Comparison of ENCODE assay signal across 19 cellular contexts in genomic region chr13:56718791-56719190, GRCh38.
DNase-seq lines count a peak whose midpoint lies in the region; ATAC-seq, FAIRE-seq and TF ChIP-seq lines count a peak whose summit lies in the region.
"Had no signal": no experiment of that assay in that cellular context is flagged by ENCODE, and none has a peak within 500 bp of the region (broad histone marks: within the 10 kb centered on the region; RNA-seq: fewer than 3 reads in every experiment).

No MANE protein-coding gene starts in this region.

- H3F3A ChIP-seq in PC-3 (ENCODE audit: low read length, unreplicated experiment): no peaks in the 10 kb centered on the region

- DNase-seq in PC-3: no peak
- no peak for DNase-seq in astrocyte (ENCODE audit: low read depth)
- peak; percentile 11 for DNase-seq in fibroblast of pulmonary artery (ENCODE audit: low read depth)
- DNase-seq in NCI-H2171 treated with DMSO at 0.1 percent for 48 hours (lab: John Stamatoyannopoulos, UW): no peak
- no peak for DNase-seq in GM12891 (ENCODE audit: insufficient read length, low spot score)
- DNase-seq: BE2C; CD4-positive, alpha-beta memory T cell; COR-L47; DMS79; HCEC 1CT; HFFc6 had no signal

- H2AFZ ChIP-seq in PC-3 (ENCODE audit: low read length) (no peak overlapping the region), astrocyte (ENCODE audit: low read depth, low read length) (no peak overlapping the region)

- H3K4me3 ChIP-seq in PC-3 (ENCODE audit: low read length) (no peak overlapping the region), astrocyte (ENCODE audit: insufficient read depth, low read depth, low read length) (no peak overlapping the region), fibroblast of pulmonary artery (replicated peaks; ENCODE audit: low read depth, low read length) (no peak overlapping the region)
- H3K4me3 ChIP-seq: A549, GM12878 had no signal

- no peaks in the 10 kb centered on the region for H3K27me3 ChIP-seq in PC-3 (ENCODE audit: low read length)
- H3K27me3 ChIP-seq in astrocyte (ENCODE audit: insufficient read depth, low read length): no peaks in the 10 kb centered on the region
- H3K27me3 ChIP-seq: BE2C had no signal

- ATAC-seq in PC-3: peak; percentile 57
- ATAC-seq in GM18861 (IDR thresholded peaks at IDR 0.05; ENCODE audit: unreplicated experiment): no peak
- ATAC-seq: A549, GM12878, HepG2 had no signal

- H3K36me3 ChIP-seq in PC-3 (ENCODE audit: low read depth, low read length) (no peaks in the 10 kb centered on the region), astrocyte (ENCODE audit: insufficient read depth, low read length) (no peaks in the 10 kb centered on the region)
- H3K36me3 ChIP-seq: BE2C had no signal

- TF ChIP-seq CTCF in PC-3 (conservative IDR thresholded peaks at IDR 0.05; ENCODE audit: low read depth, low read length): no peak
- no peak for TF ChIP-seq CTCF in astrocyte (IDR thresholded peaks at IDR 0.05; ENCODE audit: insufficient read depth, low read depth, low read length)
- TF ChIP-seq CTCF in fibroblast of pulmonary artery (IDR thresholded peaks at IDR 0.05; ENCODE audit: low read length, missing control alignments): no peak

- H3K9ac ChIP-seq in PC-3 (ENCODE audit: low read length) (no peak overlapping the region), astrocyte (ENCODE audit: low read length) (no peak overlapping the region)

- no peaks in the 10 kb centered on the region for H3K9me2 ChIP-seq in PC-3 (replicated peaks; ENCODE audit: low read length)

- H3K4me1 ChIP-seq in PC-3 (ENCODE audit: insufficient read depth, low read length) (peaks cover 8% of the 10 kb centered on the region), astrocyte (ENCODE audit: insufficient read depth, low read length) (no peaks in the 10 kb centered on the region)
- H3K4me1 ChIP-seq: A549, BE2C had no signal

- no peaks in the 10 kb centered on the region for H3K27me3 Mint-ChIP-seq in astrocyte (ENCODE audit: low read depth, unreplicated experiment)
- H3K27me3 Mint-ChIP-seq: CD4-positive, alpha-beta memory T cell had no signal

- intact Hi-C loops in PC-3 (cut with micrococcal nuclease): no loop called here

- H3K36me3 Mint-ChIP-seq in astrocyte (ENCODE audit: low read depth, unreplicated experiment): no peaks in the 10 kb centered on the region
- H3K36me3 Mint-ChIP-seq: CD4-positive, alpha-beta memory T cell had no signal

- no peak for TF ChIP-seq POLR2A in GM12891 (IDR thresholded peaks at IDR 0.05; ENCODE audit: low read depth, low read length)

- H3K9me3 Mint-ChIP-seq in astrocyte (ENCODE audit: unreplicated experiment): no peaks in the 10 kb centered on the region

- peak overlapping the region; percentile 62 for H3K27ac ChIP-seq in PC-3 (ENCODE audit: low read length)
- H3K27ac ChIP-seq in astrocyte (ENCODE audit: low read depth, low read length): no peak overlapping the region
- H3K27ac ChIP-seq: A549, C4-2B had no signal

- H3K4me3 Mint-ChIP-seq in astrocyte (ENCODE audit: unreplicated experiment): no peak overlapping the region
- H3K4me3 Mint-ChIP-seq: CD4-positive, alpha-beta memory T cell; HFFc6 had no signal

- CTCF ChIA-PET in PC-3 (lab: Charles Lee): no interaction called here

- H3K4me2 ChIP-seq in PC-3 (ENCODE audit: low read length) (0 out of 2 replicates have a peak overlapping the region, but pooled peaks have one; percentile 13), astrocyte (ENCODE audit: low read length) (no peak overlapping the region)
- H3K4me2 ChIP-seq: A549 had no signal

- no peak overlapping the region for H3K27ac Mint-ChIP-seq in astrocyte (ENCODE audit: unreplicated experiment)
- H3K27ac Mint-ChIP-seq: CD4-positive, alpha-beta memory T cell; HFFc6 had no signal

- POLR2A ChIA-PET in PC-3 (lab: Charles Lee; ENCODE audit: unreplicated experiment): no interaction called here

- H3K79me2 ChIP-seq in PC-3 (ENCODE audit: low read length): no peaks in the 10 kb centered on the region
- no peaks in the 10 kb centered on the region for H3K79me2 ChIP-seq in astrocyte (ENCODE audit: insufficient read depth, low read length)

- FAIRE-seq in astrocyte (lab: Jason Lieb, UNC): peak; percentile 5
- no peak for FAIRE-seq in GM12891 (lab: Jason Lieb, UNC)
- FAIRE-seq: A549, GM12878, GM19239, H1, HepG2, HTR-8/SVneo had no signal

- no TSS peak for BruUV-seq in PC-3 (replicated peaks; lab: Mats Ljungman, UMichigan)

- H4K20me1 ChIP-seq in PC-3 (ENCODE audit: low read length) (no peaks in the 10 kb centered on the region), astrocyte (ENCODE audit: insufficient read depth, low read length) (no peaks in the 10 kb centered on the region)

- H3K9me3 ChIP-seq in PC-3 (ENCODE audit: low read length): no peaks in the 10 kb centered on the region
- H3K9me3 ChIP-seq in astrocyte (ENCODE audit: insufficient read depth, low read depth, low read length): no peaks in the 10 kb centered on the region
- H3K9me3 ChIP-seq: A549, BE2C had no signal

- H3K4me1 Mint-ChIP-seq in astrocyte (ENCODE audit: low read depth, unreplicated experiment): peaks cover 7% of the 10 kb centered on the region
- H3K4me1 Mint-ChIP-seq: CD4-positive, alpha-beta memory T cell had no signal

TF ChIP-seq in GM12891, 5 proteins besides CTCF, POLR2A, EP300 and RAD21:
- TF ChIP-seq POLR2AphosphoS5 (IDR thresholded peaks at IDR 0.05; ENCODE audit: low read depth, low read length): no peak
- no peak for TF ChIP-seq POU2F2 (IDR thresholded peaks at IDR 0.05; ENCODE audit: low read depth, low read length)
- TF ChIP-seq SPI1 (IDR thresholded peaks at IDR 0.05; ENCODE audit: low read depth, low read length): no peak
- TF ChIP-seq PAX5 (IDR thresholded peaks at IDR 0.05; ENCODE audit: insufficient read depth, low read length, severe bottlenecking): no peak
- TF ChIP-seq TAF1 (IDR thresholded peaks at IDR 0.05; ENCODE audit: low read depth, low read length): no peak
